8 cellular contexts compared by ENCODE assay signal in genomic region chr2:176270100-176270750, GRCh38. TPM values are rescaled to one million over a fixed set of nuclear protein-coding genes. Genes with fewer than 3 reads are reported as not detected.
DNase-seq lines count a peak whose midpoint lies in the region; ATAC-seq and TF ChIP-seq lines count a peak whose summit lies in the region.

No MANE protein-coding gene starts in this region.

- intact Hi-C loops in left colon (cut with DNase I, micrococcal nuclease) = no loop called here

- no peak for TF ChIP-seq CTCF in tibial nerve (IDR thresholded peaks at IDR 0.05)

- peaks cover 0 to 25% (median 4%) of the 10 kb centered on the region in 4 donors for H3K4me1 ChIP-seq in tibial nerve

- no peak for DNase-seq in activated T-cell treated with anti-CD3 and anti-CD28 coated beads, Interleukin-2, amount 50 U/mL, for 4 hours
- DNase-seq in activated T-cell treated with anti-CD3 and anti-CD28 coated beads, Interleukin-2, amount 50 U/mL, for 48 hours = no peak
- no peak for DNase-seq in activated naive CD8-positive, alpha-beta T cell treated with anti-CD3 and anti-CD28 coated beads, Interleukin-2, amount 10 ng/mL, durations not matched to agents 7 days and 5 days
- DNase-seq in left colon = peak in 1 of 2 donors; percentile 28
- DNase-seq in tibial nerve (ENCODE audit: low spot score in 2 of 2) = no peak
- no peak for DNase-seq in NCI-H524 treated with DMSO at 0.1 percent for 48 hours (lab: John Stamatoyannopoulos, UW)
- no peak for DNase-seq in activated CD4-positive, CD25-positive, alpha-beta regulatory T cell (lab: John Stamatoyannopoulos, UW)

- no peaks in the 10 kb centered on the region for H3K36me3 ChIP-seq in tibial nerve

- H3K27me3 Mint-ChIP-seq in activated T-cell treated with anti-CD3 and anti-CD28 coated beads, Interleukin-2, amount 50 U/mL, for 4 hours (ENCODE audit: low read depth) = peaks cover 3% of the 10 kb centered on the region
- H3K27me3 Mint-ChIP-seq in activated naive CD8-positive, alpha-beta T cell treated with anti-CD3 and anti-CD28 coated beads, Interleukin-2, amount 10 ng/mL, durations not matched to agents 7 days and 5 days = peaks cover 7% of the 10 kb centered on the region

- H3K4me3 ChIP-seq in tibial nerve = peak overlapping the region; percentile 73 to 92 (median 78)

- WGBS in tibial nerve, 2 donors = 56 to 61% methylated on average over 18 of the region's 18 CpGs

- no peaks in the 10 kb centered on the region for H3K9me3 Mint-ChIP-seq in activated T-cell treated with anti-CD3 and anti-CD28 coated beads, Interleukin-2, amount 50 U/mL, for 4 hours
- no peaks in the 10 kb centered on the region for H3K9me3 Mint-ChIP-seq in activated naive CD8-positive, alpha-beta T cell treated with anti-CD3 and anti-CD28 coated beads, Interleukin-2, amount 10 ng/mL, durations not matched to agents 7 days and 5 days

- peaks cover 5% of the 10 kb centered on the region for H3K36me3 Mint-ChIP-seq in activated T-cell treated with anti-CD3 and anti-CD28 coated beads, Interleukin-2, amount 50 U/mL, for 4 hours (ENCODE audit: insufficient read depth)
- peaks cover 7% of the 10 kb centered on the region for H3K36me3 Mint-ChIP-seq in activated naive CD8-positive, alpha-beta T cell treated with anti-CD3 and anti-CD28 coated beads, Interleukin-2, amount 10 ng/mL, durations not matched to agents 7 days and 5 days

- H3K4me1 Mint-ChIP-seq in activated T-cell treated with anti-CD3 and anti-CD28 coated beads, Interleukin-2, amount 50 U/mL, for 4 hours (ENCODE audit: low read depth) = peaks cover 21% of the 10 kb centered on the region
- peaks cover 13% of the 10 kb centered on the region for H3K4me1 Mint-ChIP-seq in activated naive CD8-positive, alpha-beta T cell treated with anti-CD3 and anti-CD28 coated beads, Interleukin-2, amount 10 ng/mL, durations not matched to agents 7 days and 5 days

- POLR2A ChIA-PET in activated naive CD8-positive, alpha-beta T cell treated with anti-CD3 and anti-CD28 coated beads, Interleukin-2, amount 10 ng/mL, durations not matched to agents 7 days and 5 days (lab: Charles Lee) = no interaction called here

- H3K27ac Mint-ChIP-seq in activated naive CD8-positive, alpha-beta T cell treated with anti-CD3 and anti-CD28 coated beads, Interleukin-2, amount 10 ng/mL, durations not matched to agents 7 days and 5 days = peak overlapping the region; percentile 90

- peak overlapping the region in 2 of 4 donors; percentile 85 to 86 for H3K27ac ChIP-seq in tibial nerve

- TF ChIP-seq EP300 in tibial nerve (IDR thresholded peaks at IDR 0.05) = no peak

- H3K9me3 ChIP-seq in tibial nerve = no peaks in the 10 kb centered on the region

- ATAC-seq in activated T-cell treated with anti-CD3 and anti-CD28 coated beads, Interleukin-2, amount 50 U/mL, for 4 hours = no peak
- no peak for ATAC-seq in activated naive CD8-positive, alpha-beta T cell treated with anti-CD3 and anti-CD28 coated beads, Interleukin-2, amount 10 ng/mL, durations not matched to agents 7 days and 5 days (ENCODE audit: low read depth)
- ATAC-seq in left colon = peak; percentile 37
- no peak for ATAC-seq in HG03439 (IDR thresholded peaks at IDR 0.05; ENCODE audit: unreplicated experiment)

- no peak for TF ChIP-seq POLR2A in tibial nerve (IDR thresholded peaks at IDR 0.05)

- peak overlapping the region; percentile 97 for H3K4me3 Mint-ChIP-seq in activated T-cell treated with anti-CD3 and anti-CD28 coated beads, Interleukin-2, amount 50 U/mL, for 4 hours
- peak overlapping the region; percentile 94 for H3K4me3 Mint-ChIP-seq in activated naive CD8-positive, alpha-beta T cell treated with anti-CD3 and anti-CD28 coated beads, Interleukin-2, amount 10 ng/mL, durations not matched to agents 7 days and 5 days

- no peaks in the 10 kb centered on the region for H3K27me3 ChIP-seq in tibial nerve

RNA-seq across cellular contexts. Expression of gene MTX2, which starts 1.0 kb away (rescaled TPM):
- 10 to 100 TPM; 29.9 to 35.1 (median 31.3) TPM for total RNA-seq in activated T-cell treated with anti-CD3 and anti-CD28 coated beads, Interleukin-2, amount 50 U/mL, for 4 hours
- 10 to 100 TPM; 11.4 to 12.7 TPM for total RNA-seq in activated naive CD8-positive, alpha-beta T cell treated with anti-CD3 and anti-CD28 coated beads, Interleukin-2, amount 10 ng/mL, durations not matched to agents 7 days and 5 days
- 10 to 100 TPM; 31.1 to 34.0 TPM for total RNA-seq in left colon
- total RNA-seq in tibial nerve = 10 to 100 TPM; 18.8 to 22.4 (median 21.9) TPM
